In genomic region chrX:50814701-50815476, GRCh38 we compare ENCODE assay signal across 10 cellular contexts. TPM values are rescaled to one million over a fixed set of nuclear protein-coding genes. Genes with fewer than 3 reads are reported as not detected.
DNase-seq lines count a peak whose midpoint lies in the region; ATAC-seq and TF ChIP-seq lines count a peak whose summit lies in the region.
"Had no signal": no experiment of that assay in that cellular context is flagged by ENCODE, and none has a peak within 500 bp of the region (broad histone marks: within the 10 kb centered on the region; RNA-seq: fewer than 3 reads in every experiment).

No MANE protein-coding gene starts in this region.

- peaks cover 0 to 4% (median 0%) of the 10 kb centered on the region in 5 experiments for H3K9me3 Mint-ChIP-seq in brain
- H3K9me3 Mint-ChIP-seq in naive thymus-derived CD4-positive, alpha-beta T cell = no peaks in the 10 kb centered on the region
- peaks cover 0 to 5% (median 0%) of the 10 kb centered on the region in 8 donors for H3K9me3 Mint-ChIP-seq in CD4-positive, alpha-beta memory T cell
- H3K9me3 Mint-ChIP-seq in activated T-helper 2 cell treated with anti-CD3 and anti-CD28 coated beads, Interferon-gamma antibody, Interleukin-2, Interleukin-4, amounts not matched to agents 10 μg/mL and 5 μg/mL and 100 μg/mL, durations not matched to agents 14 hours and 24 hours and 36 hours = no peaks in the 10 kb centered on the region
- H3K9me3 Mint-ChIP-seq: activated CD4-positive, alpha-beta memory T cell treated with anti-CD3 and anti-CD28 coated beads, Interleukin-2, amount 10 ng/mL, durations not matched to agents 7 days and 5 days had no signal

- H3K4me3 ChIP-seq in iPS DF 6.9 (ENCODE audit: low read length) = peak overlapping the region; percentile 82; the same call in 1 of the 2 replicates
- peak overlapping the region; percentile 58 for H3K4me3 ChIP-seq in psoas muscle
- no peak overlapping the region for H3K4me3 ChIP-seq in naive thymus-derived CD4-positive, alpha-beta T cell (ENCODE audit: low read length)
- no peak overlapping the region for H3K4me3 ChIP-seq in CD4-positive, alpha-beta memory T cell (ENCODE audit: low read length in 2 of 2)

- TF ChIP-seq CTCF in brain (conservative IDR thresholded peaks at IDR 0.05) (no peak), psoas muscle (IDR thresholded peaks at IDR 0.05) (no peak)

- POLR2A ChIA-PET in naive thymus-derived CD4-positive, alpha-beta T cell (lab: Charles Lee) = no interaction called here
- POLR2A ChIA-PET in CD4-positive, alpha-beta memory T cell (lab: Charles Lee; ENCODE audit: partially characterized antibody) = no interaction called here

- CTCF ChIA-PET in naive thymus-derived CD4-positive, alpha-beta T cell (lab: Charles Lee) = no interaction called here
- CTCF ChIA-PET in CD4-positive, alpha-beta memory T cell (lab: Charles Lee; ENCODE audit: partially characterized antibody) = no interaction called here

- WGBS in iPS DF 6.9 (ENCODE audit: insufficient coverage, insufficient read length) = no CpG with 5 or more reads among the region's 15 CpGs
- 63 to 74% (median 71%) methylated on average over 15 of the region's 15 CpGs for WGBS in psoas muscle, 3 donors

- no peaks in the 10 kb centered on the region for H3K36me3 Mint-ChIP-seq in brain
- peaks cover 0 to 4% (median 0%) of the 10 kb centered on the region in 5 donors for H3K36me3 Mint-ChIP-seq in naive thymus-derived CD4-positive, alpha-beta T cell
- H3K36me3 Mint-ChIP-seq in CD4-positive, alpha-beta memory T cell = no peaks in the 10 kb centered on the region
- no peaks in the 10 kb centered on the region for H3K36me3 Mint-ChIP-seq in activated T-helper 2 cell treated with anti-CD3 and anti-CD28 coated beads, Interferon-gamma antibody, Interleukin-2, Interleukin-4, amounts not matched to agents 10 μg/mL and 5 μg/mL and 100 μg/mL, durations not matched to agents 14 hours and 24 hours and 36 hours (ENCODE audit: low read depth)

- H3K9me3 ChIP-seq in iPS DF 6.9 (ENCODE audit: control insufficient read depth, insufficient read depth, low read length) = no peaks in the 10 kb centered on the region
- H3K9me3 ChIP-seq in psoas muscle = no peaks in the 10 kb centered on the region
- H3K9me3 ChIP-seq in naive thymus-derived CD4-positive, alpha-beta T cell (ENCODE audit: control insufficient read depth in 2 of 3, low read length in 3 of 3) = no peaks in the 10 kb centered on the region
- no peaks in the 10 kb centered on the region for H3K9me3 ChIP-seq in CD4-positive, alpha-beta memory T cell (ENCODE audit: control insufficient read depth in 1 of 2, low read length in 2 of 2)

- ATAC-seq in psoas muscle = no peak
- ATAC-seq in naive thymus-derived CD4-positive, alpha-beta T cell = no peak
- no peak for ATAC-seq in HG02938 (IDR thresholded peaks at IDR 0.05; ENCODE audit: unreplicated experiment)

- H3K27ac Mint-ChIP-seq in brain = peak overlapping the region in 3 of 5 experiments; percentile 68 to 97 (median 72)
- H3K27ac Mint-ChIP-seq in naive thymus-derived CD4-positive, alpha-beta T cell = no peak overlapping the region
- H3K27ac Mint-ChIP-seq in CD4-positive, alpha-beta memory T cell = no peak overlapping the region
- H3K27ac Mint-ChIP-seq in activated T-helper 2 cell treated with anti-CD3 and anti-CD28 coated beads, Interferon-gamma antibody, Interleukin-2, Interleukin-4, amounts not matched to agents 10 μg/mL and 5 μg/mL and 100 μg/mL, durations not matched to agents 14 hours and 24 hours and 36 hours = no peak overlapping the region
- H3K27ac Mint-ChIP-seq: activated CD4-positive, alpha-beta memory T cell treated with anti-CD3 and anti-CD28 coated beads, Interleukin-2, amount 10 ng/mL, durations not matched to agents 7 days and 5 days had no signal

- peaks cover 3% of the 10 kb centered on the region for H3K27me3 Mint-ChIP-seq in brain
- H3K27me3 Mint-ChIP-seq in naive thymus-derived CD4-positive, alpha-beta T cell = peaks cover 17 to 46% (median 25%) of the 10 kb centered on the region in 5 donors
- peaks cover 13 to 21% of the 10 kb centered on the region in 2 donors for H3K27me3 Mint-ChIP-seq in CD4-positive, alpha-beta memory T cell
- peaks cover 35% of the 10 kb centered on the region for H3K27me3 Mint-ChIP-seq in activated T-helper 2 cell treated with anti-CD3 and anti-CD28 coated beads, Interferon-gamma antibody, Interleukin-2, Interleukin-4, amounts not matched to agents 10 μg/mL and 5 μg/mL and 100 μg/mL, durations not matched to agents 14 hours and 24 hours and 36 hours (ENCODE audit: low read depth)

- DNase-seq in ELR (ENCODE audit: low read depth) = peak; percentile 0
- DNase-seq in iPS DF 6.9 (ENCODE audit: low read depth, low spot score) = no peak
- peak in 1 of 2 donors; percentile 12 for DNase-seq in psoas muscle
- DNase-seq in naive thymus-derived CD4-positive, alpha-beta T cell = no peak
- no peak for DNase-seq in CD4-positive, alpha-beta memory T cell
- DNase-seq in activated T-helper 2 cell treated with anti-CD3 and anti-CD28 coated beads, Interferon-gamma antibody, Interleukin-2, Interleukin-4, amounts not matched to agents 10 μg/mL and 5 μg/mL and 100 μg/mL, durations not matched to agents 14 hours and 24 hours and 36 hours (ENCODE audit: low spot score) = no peak
- DNase-seq: activated CD4-positive, alpha-beta memory T cell treated with anti-CD3 and anti-CD28 coated beads, Interleukin-2, amount 10 ng/mL, durations not matched to agents 7 days and 5 days; DMS79 had no signal

- H3K4me1 ChIP-seq in iPS DF 6.9 (ENCODE audit: control insufficient read depth, insufficient read depth, low read length) (no peaks in the 10 kb centered on the region; the same call in none of the 2 replicates), psoas muscle (no peaks in the 10 kb centered on the region)
- H3K4me1 ChIP-seq in naive thymus-derived CD4-positive, alpha-beta T cell (ENCODE audit: control insufficient read depth in 2 of 2, insufficient read depth in 2 of 2, low read length in 2 of 2) = no peaks in the 10 kb centered on the region
- H3K4me1 ChIP-seq in CD4-positive, alpha-beta memory T cell (ENCODE audit: insufficient read depth, low read length) = no peaks in the 10 kb centered on the region

- no peaks in the 10 kb centered on the region for H3K27me3 ChIP-seq in iPS DF 6.9 (ENCODE audit: control insufficient read depth, insufficient read depth, low read length)
- H3K27me3 ChIP-seq in psoas muscle (ENCODE audit: insufficient read depth in 3 of 3, low read length in 2 of 3) = peaks cover 0 to 43% (median 0%) of the 10 kb centered on the region in 3 donors
- H3K27me3 ChIP-seq in naive thymus-derived CD4-positive, alpha-beta T cell (ENCODE audit: control insufficient read depth in 2 of 2, insufficient read depth in 2 of 2, low read length in 2 of 2) = no peaks in the 10 kb centered on the region
- H3K27me3 ChIP-seq in CD4-positive, alpha-beta memory T cell (ENCODE audit: insufficient read depth, low read length) = no peaks in the 10 kb centered on the region

- intact Hi-C loops in psoas muscle (cut with DNase I) = no loop called here
- intact Hi-C loops in naive thymus-derived CD4-positive, alpha-beta T cell (cut with micrococcal nuclease) = no loop called here
- intact Hi-C loops in CD4-positive, alpha-beta memory T cell (cut with micrococcal nuclease) = no loop called here
- intact Hi-C loops in activated T-helper 2 cell treated with anti-CD3 and anti-CD28 coated beads, Interferon-gamma antibody, Interleukin-2, Interleukin-4, amounts not matched to agents 10 μg/mL and 5 μg/mL and 100 μg/mL, durations not matched to agents 14 hours and 24 hours and 36 hours (cut with micrococcal nuclease) = no loop called here

- peak overlapping the region; percentile 83 to 91 (median 85) for H3K4me3 Mint-ChIP-seq in brain
- peak overlapping the region in 4 of 10 donors; percentile 25 to 74 (median 54) for H3K4me3 Mint-ChIP-seq in naive thymus-derived CD4-positive, alpha-beta T cell
- peak overlapping the region in 2 of 8 donors; percentile 7 to 36 for H3K4me3 Mint-ChIP-seq in CD4-positive, alpha-beta memory T cell
- no peak overlapping the region for H3K4me3 Mint-ChIP-seq in activated T-helper 2 cell treated with anti-CD3 and anti-CD28 coated beads, Interferon-gamma antibody, Interleukin-2, Interleukin-4, amounts not matched to agents 10 μg/mL and 5 μg/mL and 100 μg/mL, durations not matched to agents 14 hours and 24 hours and 36 hours (ENCODE audit: low read depth)
- H3K4me3 Mint-ChIP-seq: activated CD4-positive, alpha-beta memory T cell treated with anti-CD3 and anti-CD28 coated beads, Interleukin-2, amount 10 ng/mL, durations not matched to agents 7 days and 5 days had no signal

- peaks cover 12% of the 10 kb centered on the region for H3K4me1 Mint-ChIP-seq in brain
- H3K4me1 Mint-ChIP-seq in naive thymus-derived CD4-positive, alpha-beta T cell = peaks cover 0 to 4% (median 2%) of the 10 kb centered on the region in 7 donors
- no peaks in the 10 kb centered on the region for H3K4me1 Mint-ChIP-seq in CD4-positive, alpha-beta memory T cell
- H3K4me1 Mint-ChIP-seq in activated T-helper 2 cell treated with anti-CD3 and anti-CD28 coated beads, Interferon-gamma antibody, Interleukin-2, Interleukin-4, amounts not matched to agents 10 μg/mL and 5 μg/mL and 100 μg/mL, durations not matched to agents 14 hours and 24 hours and 36 hours (ENCODE audit: low read depth) = peaks cover 5% of the 10 kb centered on the region
- H3K4me1 Mint-ChIP-seq: activated CD4-positive, alpha-beta memory T cell treated with anti-CD3 and anti-CD28 coated beads, Interleukin-2, amount 10 ng/mL, durations not matched to agents 7 days and 5 days had no signal

- H3K27ac ChIP-seq in iPS DF 6.9 (ENCODE audit: low read length) (no peak overlapping the region), psoas muscle (no peak overlapping the region)
- H3K27ac ChIP-seq in naive thymus-derived CD4-positive, alpha-beta T cell (ENCODE audit: low read depth, low read length) = no peak overlapping the region
- no peak overlapping the region for H3K27ac ChIP-seq in CD4-positive, alpha-beta memory T cell (ENCODE audit: low read depth, low read length)

- H3K36me3 ChIP-seq in iPS DF 6.9 (ENCODE audit: control insufficient read depth, insufficient read depth, low read length) (no peaks in the 10 kb centered on the region), psoas muscle (ENCODE audit: insufficient read depth in 1 of 2, low read depth in 1 of 2) (no peaks in the 10 kb centered on the region)
- no peaks in the 10 kb centered on the region for H3K36me3 ChIP-seq in naive thymus-derived CD4-positive, alpha-beta T cell (ENCODE audit: control insufficient read depth in 2 of 3, insufficient read depth in 3 of 3, low read length in 3 of 3)
- no peaks in the 10 kb centered on the region for H3K36me3 ChIP-seq in CD4-positive, alpha-beta memory T cell (ENCODE audit: insufficient read depth, low read length)

RNA-seq across cellular contexts. Expression of gene SHROOM4, which starts 0.9 kb away (rescaled TPM):
- polyA plus RNA-seq in brain (ENCODE audit: insufficient read depth, low read depth, low replicate concordance) (4.6 TPM), psoas muscle (1 to 10 TPM; 1.8 to 2.6 (median 2.5) TPM)
- total RNA-seq in psoas muscle = 10 to 100 TPM in 1 of 4 donors, 1 to 10 TPM in 3; 5.1 to 11.2 (median 6.6) TPM
- total RNA-seq in naive thymus-derived CD4-positive, alpha-beta T cell = under 1 TPM in 1 of 5 experiments, not detected in 4; 0.05 TPM
- not detected for polyA plus RNA-seq in naive thymus-derived CD4-positive, alpha-beta T cell
- not detected for total RNA-seq in CD4-positive, alpha-beta memory T cell
- not detected for polyA plus RNA-seq in CD4-positive, alpha-beta memory T cell
- not detected in 2 replicates for total RNA-seq in activated T-helper 2 cell treated with anti-CD3 and anti-CD28 coated beads, Interferon-gamma antibody, Interleukin-2, Interleukin-4, amounts not matched to agents 10 μg/mL and 5 μg/mL and 100 μg/mL, durations not matched to agents 14 hours and 24 hours and 36 hours
- total RNA-seq: activated CD4-positive, alpha-beta memory T cell treated with anti-CD3 and anti-CD28 coated beads, Interleukin-2, amount 10 ng/mL, durations not matched to agents 7 days and 5 days had no signal

Comparison
In these comparisons a context has a peak if more than half of its experiments do, and no peak if none do; other contexts are left out.
1. H3K27ac Mint-ChIP-seq: peak in brain (3 of 5); none in naive thymus-derived CD4-positive, alpha-beta T cell (0 of 9), CD4-positive, alpha-beta memory T cell (0 of 7) and activated T-helper 2 cell treated with anti-CD3 and anti-CD28 coated beads, Interferon-gamma antibody, Interleukin-2, Interleukin-4, amounts not matched to agents 10 μg/mL and 5 μg/mL and 100 μg/mL, durations not matched to agents 14 hours and 24 hours and 36 hours (single experiment).
2. H3K4me3 ChIP-seq: peak in iPS DF 6.9 (single experiment) and psoas muscle (single experiment); none in naive thymus-derived CD4-positive, alpha-beta T cell (single experiment) and CD4-positive, alpha-beta memory T cell (0 of 2).